Comparison of ENCODE assay signal across 14 cellular contexts in the genomic region with DNA sequence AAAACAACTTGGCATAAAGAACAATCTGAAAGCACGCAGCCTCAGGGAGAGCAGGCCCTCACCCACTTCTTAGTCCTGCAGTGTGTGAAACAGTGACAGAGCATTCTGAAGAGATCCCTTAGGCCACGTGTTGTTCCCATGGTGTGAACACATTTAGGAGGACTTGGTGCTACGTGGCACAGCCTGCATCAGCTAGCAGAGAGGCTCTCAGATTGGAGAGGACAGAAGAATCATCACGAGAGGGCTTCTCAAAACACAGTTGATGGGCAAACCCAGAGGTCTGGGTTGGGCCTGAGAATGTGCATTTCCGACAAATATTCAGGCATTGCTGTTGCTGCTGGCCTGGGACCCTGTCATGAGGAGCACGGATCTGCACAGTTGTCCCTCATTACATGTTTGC.
"Had no signal": no experiment of that assay in that cellular context is flagged by ENCODE, and none has a peak within 500 bp of the region (broad histone marks: within the 10 kb centered on the region; RNA-seq: fewer than 3 reads in every experiment).

No MANE protein-coding gene starts in this region.

- H3K9me3 Mint-ChIP-seq: activated CD8-positive, alpha-beta T cell treated with anti-CD3 and anti-CD28 coated beads for 36 hours; neural crest cell; stimulated activated memory B cell treated with anti-CD40 and anti-IgM and Interleukin-4, amounts not matched to agents 10 μg/mL and 1 μg/mL and 100 μg/mL, for 72 hours had no signal

- H3K27ac ChIP-seq: cardiac muscle cell, ovary, tibial artery, vagina had no signal

- DNase-seq: activated CD4-positive, alpha-beta T cell treated with anti-CD3 and anti-CD28 coated beads for 48 hours; activated CD8-positive, alpha-beta T cell treated with anti-CD3 and anti-CD28 coated beads for 36 hours; activated naive CD4-positive, alpha-beta T cell treated with Interleukin-2 at 50 U/mL for 16 hours; activated T-cell treated with anti-CD3 and anti-CD28 coated beads for 4 hours; effector CD8-positive, alpha-beta T cell; foreskin melanocyte; midbrain; ovary; T-helper 2 cell; tibial artery had no signal

- H3K27ac Mint-ChIP-seq: activated CD8-positive, alpha-beta T cell treated with anti-CD3 and anti-CD28 coated beads for 36 hours; stimulated activated memory B cell treated with anti-CD40 and anti-IgM and Interleukin-4, amounts not matched to agents 10 μg/mL and 1 μg/mL and 100 μg/mL, for 72 hours had no signal

- H3K4me3 ChIP-seq: cardiac muscle cell, ovary, tibial artery, vagina had no signal

- H3K9me3 ChIP-seq: ovary, tibial artery, vagina had no signal

- H3K27me3 Mint-ChIP-seq: activated CD8-positive, alpha-beta T cell treated with anti-CD3 and anti-CD28 coated beads for 36 hours; stimulated activated memory B cell treated with anti-CD40 and anti-IgM and Interleukin-4, amounts not matched to agents 10 μg/mL and 1 μg/mL and 100 μg/mL, for 72 hours had no signal

- H3K4me3 Mint-ChIP-seq: activated CD8-positive, alpha-beta T cell treated with anti-CD3 and anti-CD28 coated beads for 36 hours; neural crest cell; stimulated activated memory B cell treated with anti-CD40 and anti-IgM and Interleukin-4, amounts not matched to agents 10 μg/mL and 1 μg/mL and 100 μg/mL, for 72 hours had no signal

- H3K36me3 ChIP-seq: cardiac muscle cell, ovary, vagina had no signal

- ATAC-seq: activated CD8-positive, alpha-beta T cell treated with anti-CD3 and anti-CD28 coated beads for 36 hours; stimulated activated memory B cell treated with anti-CD40 and anti-IgM and Interleukin-4, amounts not matched to agents 10 μg/mL and 1 μg/mL and 100 μg/mL, for 72 hours had no signal

- H3K4me1 ChIP-seq: vagina had no signal

- H3K27me3 ChIP-seq: cardiac muscle cell, ovary, tibial artery, vagina had no signal
